9 cellular contexts compared by ENCODE assay signal in the genomic region with DNA sequence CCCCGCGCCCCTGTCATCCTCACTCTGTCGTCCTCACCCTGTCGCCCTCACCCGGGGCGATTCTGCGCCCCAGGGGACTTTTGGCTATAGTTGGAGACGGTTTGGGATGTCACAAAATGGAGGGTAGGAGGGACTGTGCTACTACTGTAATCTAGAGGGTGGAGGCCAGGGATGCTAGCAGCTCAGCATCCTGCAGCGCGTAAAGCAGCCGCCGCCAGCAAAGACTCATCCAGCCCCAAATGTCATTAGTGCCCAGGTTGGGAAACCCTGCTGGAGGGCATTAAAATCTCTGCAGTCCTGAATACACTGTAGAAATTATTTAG. TPM values are rescaled to one million over a fixed set of nuclear protein-coding genes. Genes with fewer than 3 reads are reported as not detected.
DNase-seq lines count a peak whose midpoint lies in the region; ATAC-seq and TF ChIP-seq lines count a peak whose summit lies in the region.
"Had no signal": no experiment of that assay in that cellular context is flagged by ENCODE, and none has a peak within 500 bp of the region (broad histone marks: within the 10 kb centered on the region; RNA-seq: fewer than 3 reads in every experiment).

No MANE protein-coding gene starts in this region.

- H3K27ac Mint-ChIP-seq in MCF 10A (ENCODE audit: low read depth, unreplicated experiment) (peak overlapping the region; percentile 90), memory B cell (peak overlapping the region; percentile 90)

- H2AFZ ChIP-seq in DND-41 (ENCODE audit: low read depth, low read length): peak overlapping the region; percentile 95

- peak overlapping the region; percentile 82 for H3K9ac ChIP-seq in DND-41 (ENCODE audit: low read depth, low read length)

- H3K36me3 Mint-ChIP-seq in MCF 10A (ENCODE audit: insufficient read depth, unreplicated experiment) (peaks cover 60% of the 10 kb centered on the region), memory B cell (peaks cover 15% of the 10 kb centered on the region)

- CTCF ChIA-PET in MCF 10A (lab: Yijun Ruan, JAX): interaction anchor here (0.5 to 0.8 kb wide), 4 partner anchors 58 to 634 kb away, joined by 3 read pairs; no protein-coding TSS in a partner anchor

- H3K9me3 Mint-ChIP-seq in MCF 10A (ENCODE audit: unreplicated experiment) (no peaks in the 10 kb centered on the region), memory B cell (peaks cover 7% of the 10 kb centered on the region)

- H3K79me2 ChIP-seq in DND-41 (ENCODE audit: insufficient read depth, low read length): peaks cover 25% of the 10 kb centered on the region

- BruUV-seq in MCF 10A (replicated peaks; lab: Mats Ljungman, UMichigan): no TSS peak

- H3K4me2 ChIP-seq in DND-41 (ENCODE audit: insufficient read depth, low read length): peak overlapping the region; percentile 87

- H3K4me1 Mint-ChIP-seq in MCF 10A (ENCODE audit: insufficient read depth, unreplicated experiment): peaks cover 10% of the 10 kb centered on the region
- H3K4me1 Mint-ChIP-seq in memory B cell: peaks cover 12% of the 10 kb centered on the region

- H3K27me3 Mint-ChIP-seq in MCF 10A (ENCODE audit: insufficient read depth, unreplicated experiment) (no peaks in the 10 kb centered on the region), memory B cell (no peaks in the 10 kb centered on the region)

- no peak for TF ChIP-seq POLR2A in vagina (IDR thresholded peaks at IDR 0.05)

- H3K4me3 Mint-ChIP-seq in MCF 10A (ENCODE audit: unreplicated experiment): peak overlapping the region; percentile 85
- peak overlapping the region; percentile 97 for H3K4me3 Mint-ChIP-seq in memory B cell

- intact Hi-C loops in MCF 10A (cut with micrococcal nuclease): no loop called here
- intact Hi-C loops in vagina (cut with DNase I): no loop called here

- H3K27me3 ChIP-seq in DND-41 (ENCODE audit: insufficient read depth, low read length, poor library complexity) (no peaks in the 10 kb centered on the region), vagina (no peaks in the 10 kb centered on the region)

- no peak for TF ChIP-seq CTCF in DND-41 (IDR thresholded peaks at IDR 0.05; ENCODE audit: borderline replicate concordance, extremely low read depth, low read length, poor library complexity, severe bottlenecking)
- no peak for TF ChIP-seq CTCF in MCF 10A (IDR thresholded peaks at IDR 0.05; ENCODE audit: unreplicated experiment)
- no peak for TF ChIP-seq CTCF in vagina (IDR thresholded peaks at IDR 0.05)

- peak overlapping the region; percentile 64 to 70 for H3K4me3 ChIP-seq in DND-41 (ENCODE audit: low read depth in 1 of 2, low read length in 2 of 2)
- H3K4me3 ChIP-seq in vagina: peak overlapping the region; percentile 85 to 94

- DNase-seq in DND-41 (no peak), MCF 10A (ENCODE audit: unreplicated experiment) (no peak), memory B cell (ENCODE audit: low spot score in 2 of 2) (no peak), vagina (ENCODE audit: extremely low spot score in 2 of 2) (no peak), left lobe of liver (ENCODE audit: low spot score) (no peak), ecto neural progenitor cell (ENCODE audit: low spot score) (no peak), SK-N-DZ (ENCODE audit: low spot score) (no peak)

- H3K36me3 ChIP-seq in DND-41 (ENCODE audit: insufficient read depth, low read length): peaks cover 38% of the 10 kb centered on the region
- peaks cover 6 to 43% of the 10 kb centered on the region in 2 donors for H3K36me3 ChIP-seq in vagina

- ATAC-seq in DND-41 (ENCODE audit: insufficient read depth, low read depth) (peak; percentile 17), HG03378 (IDR thresholded peaks at IDR 0.05; ENCODE audit: unreplicated experiment) (peak; percentile 28), memory B cell (ENCODE audit: low read depth) (peak; percentile 2), left lobe of liver (no peak)

- H3K27ac ChIP-seq in DND-41 (ENCODE audit: low read length): peak overlapping the region; percentile 94
- peak overlapping the region; percentile 55 for H3K27ac ChIP-seq in vagina

- H3K9me3 ChIP-seq in DND-41 (ENCODE audit: insufficient read depth, low read length, severe bottlenecking) (no peaks in the 10 kb centered on the region), vagina (no peaks in the 10 kb centered on the region)

- H4K20me1 ChIP-seq in DND-41 (ENCODE audit: insufficient read depth, low read length): 0 out of 2 replicates have a peak, but pooled peaks cover 3% of the 10 kb centered on the region

- H3K4me1 ChIP-seq in DND-41 (ENCODE audit: insufficient read depth, low read length): peaks cover 21% of the 10 kb centered on the region
- peaks cover 10% of the 10 kb centered on the region for H3K4me1 ChIP-seq in vagina

- POLR2A ChIA-PET in MCF 10A (lab: Yijun Ruan, JAX): interaction anchor here (0.8 to 2.8 kb wide), 14 partner anchors 8 to 850 kb away, joined by 3 to 13 read pairs (median 4); partner anchors contain the start of genes INSR, PET100, SNAPC2 and XAB2

RNA-seq across cellular contexts. Expression of gene ZNF557, which starts 0.4 kb away (rescaled TPM):
- total RNA-seq in MCF 10A (2022): 9.6 and 11.8 TPM in 2 replicates
- 10.1 TPM for total RNA-seq in vagina
- total RNA-seq in left lobe of liver: 3.0 TPM
- 3.3 and 3.6 TPM in 2 replicates for polyA plus RNA-seq in SK-N-DZ (2014; cell fraction: cytosol; rRNA removed)
- polyA plus RNA-seq in SK-N-DZ (2014; cell fraction: nucleus; rRNA removed): 5.5 and 6.1 TPM in 2 replicates

RNA-seq across cellular contexts. Expression of gene MBD3L3, which starts 11.4 kb away (rescaled TPM):
- not detected in 2 replicates for total RNA-seq in MCF 10A (2022)
- not detected for total RNA-seq in vagina
- total RNA-seq in left lobe of liver: not detected
- polyA plus RNA-seq in SK-N-DZ (2014; cell fraction: cytosol; rRNA removed): not detected in 2 replicates
- polyA plus RNA-seq in SK-N-DZ (2014; cell fraction: nucleus; rRNA removed): not detected in 2 replicates
- total RNA-seq: NCI-H460 had no signal

RNA-seq across cellular contexts. Expression of gene MBD3L2, which starts 20.7 kb away (rescaled TPM):
- total RNA-seq in MCF 10A (2022) (not detected in 2 replicates), vagina (not detected), left lobe of liver (not detected)
- not detected in 2 replicates for polyA plus RNA-seq in SK-N-DZ (2014; cell fraction: cytosol; rRNA removed)
- not detected in 2 replicates for polyA plus RNA-seq in SK-N-DZ (2014; cell fraction: nucleus; rRNA removed)
- total RNA-seq: NCI-H460 had no signal

RNA-seq across cellular contexts. Expression of gene MBD3L4, which starts 29.9 kb away (rescaled TPM):
- total RNA-seq in MCF 10A (2022) (not detected in 2 replicates), vagina (not detected), left lobe of liver (not detected)
- polyA plus RNA-seq in SK-N-DZ (2014; cell fraction: cytosol; rRNA removed): not detected in 2 replicates
- not detected in 2 replicates for polyA plus RNA-seq in SK-N-DZ (2014; cell fraction: nucleus; rRNA removed)
- total RNA-seq: NCI-H460 had no signal

RNA-seq across cellular contexts. Expression of gene MBD3L5, which starts 39.5 kb away (rescaled TPM):
- total RNA-seq in MCF 10A (2022): not detected in 2 replicates
- not detected for total RNA-seq in vagina
- total RNA-seq in left lobe of liver: not detected
- not detected in 2 replicates for polyA plus RNA-seq in SK-N-DZ (2014; cell fraction: cytosol; rRNA removed)
- not detected in 2 replicates for polyA plus RNA-seq in SK-N-DZ (2014; cell fraction: nucleus; rRNA removed)
- total RNA-seq: NCI-H460 had no signal
